8 cellular contexts compared by ENCODE assay signal in genomic region chr7:95396136-95397032, GRCh38. TPM values are rescaled to one million over a fixed set of nuclear protein-coding genes. Genes with fewer than 3 reads are reported as not detected.
DNase-seq lines count a peak whose midpoint lies in the region; ATAC-seq, FAIRE-seq and TF ChIP-seq lines count a peak whose summit lies in the region.

PON3 (minus strand) TSS chr7:95396375; CDS start chr7:95396350, 25 bp downstream.

- no peaks in the 10 kb centered on the region for H3K9me3 ChIP-seq in heart left ventricle
- no peaks in the 10 kb centered on the region for H3K9me3 ChIP-seq in small intestine (ENCODE audit: control insufficient read depth, low read depth)

- 5 to 16% (median 10%) methylated on average over 36 to 68 of the region's 68 CpGs for WGBS in heart left ventricle, 4 donors
- 3 to 8% (median 4%) methylated on average over 65 to 68 of the region's 68 CpGs for WGBS in small intestine, 3 donors

- intact Hi-C loops in heart left ventricle (cut with DNase I) = loop anchor here in 1 of 10 donors (5.0 kb wide), 1 partner anchor 81 kb away; no protein-coding TSS in a partner anchor

- no peak for FAIRE-seq in small intestine (lab: Jason Lieb, UNC)

- no peak for TF ChIP-seq POLR2A in heart left ventricle (IDR thresholded peaks at IDR 0.05)

- H3K36me3 ChIP-seq in ACC112 (ENCODE audit: insufficient read depth, low read length) (no peaks in the 10 kb centered on the region), heart left ventricle (no peaks in the 10 kb centered on the region), small intestine (ENCODE audit: control insufficient read depth in 2 of 2, insufficient read depth in 2 of 2, low read length in 2 of 2) (no peaks in the 10 kb centered on the region)

- H3K4me3 ChIP-seq in ACC112 (ENCODE audit: low read depth, low read length) (peak within 1 kb of the TSS; percentile 68), heart left ventricle (peak within 1 kb of the TSS; percentile 27 to 69 (median 58)), small intestine (ENCODE audit: low read depth in 1 of 2, low read length in 2 of 2) (peak within 1 kb of the TSS; percentile 36 to 56)

- peak within 1 kb of the TSS; percentile 72 for H2AFZ ChIP-seq in ACC112 (ENCODE audit: low read length, unreplicated experiment)

- ATAC-seq in GM21367 (IDR thresholded peaks at IDR 0.05; ENCODE audit: unreplicated experiment) (peak; percentile 54), heart left ventricle (peak in 3 of 4 donors; percentile 36 to 73 (median 46)), HG02885 (IDR thresholded peaks at IDR 0.05; ENCODE audit: poor library complexity, unreplicated experiment) (no peak)

- H3K27ac ChIP-seq in ACC112 (ENCODE audit: low read depth, low read length) (no peak within 1 kb of the TSS), heart left ventricle (peak within 1 kb of the TSS in 1 of 12 donors; percentile 19), small intestine (ENCODE audit: low read depth in 1 of 2, low read length in 1 of 2) (peak within 1 kb of the TSS; percentile 52 to 56)

- TF ChIP-seq CTCF in heart left ventricle (IDR thresholded peaks at IDR 0.05) = peak in 6 of 12 donors; percentile 9 to 43 (median 19)

- H3K27me3 ChIP-seq in ACC112 (ENCODE audit: insufficient read depth, low read length) (peaks cover 11% of the 10 kb centered on the region; the same call in 1 of the 2 replicates), heart left ventricle (peaks cover 0 to 24% (median 6%) of the 10 kb centered on the region in 9 donors), small intestine (ENCODE audit: control insufficient read depth in 2 of 2, insufficient read depth in 2 of 2, low read length in 2 of 2) (no peaks in the 10 kb centered on the region)

- H3K4me1 ChIP-seq in ACC112 (ENCODE audit: control insufficient read depth, insufficient read depth, low read length, unreplicated experiment) (no peaks in the 10 kb centered on the region), heart left ventricle (peaks cover 0 to 14% (median 0%) of the 10 kb centered on the region in 12 donors), small intestine (ENCODE audit: control insufficient read depth in 2 of 2, insufficient read depth in 1 of 2, low read depth in 1 of 2, low read length in 1 of 2) (no peaks in the 10 kb centered on the region)

- DNase-seq in activated CD8-positive, alpha-beta memory T cell treated with anti-CD3 and anti-CD28 coated beads, Interleukin-2, amount 50 U/mL, for 1 hour (ENCODE audit: extremely low read depth) = peak; percentile 1
- DNase-seq in heart left ventricle = peak in 4 of 5 donors; percentile 18 to 41 (median 24)
- peak; percentile 71 for DNase-seq in small intestine
- DNase-seq in NCI-H226 = no peak
- no peak for DNase-seq in nucleus accumbens (lab: John Stamatoyannopoulos, UW)

- no peaks in the 10 kb centered on the region for H3K79me2 ChIP-seq in ACC112 (ENCODE audit: control insufficient read depth, insufficient read depth, low read length, unreplicated experiment)

RNA-seq across cellular contexts. Expression of gene PON3, which starts in this region (rescaled TPM):
- total RNA-seq in heart left ventricle = 1 to 10 TPM in 2 of 9 donors, under 1 TPM in 7; 0.28 to 1.8 (median 0.70) TPM
- polyA plus RNA-seq in heart left ventricle (under 1 TPM; 0.21 to 0.80 TPM), small intestine (1 to 10 TPM; 2.4 to 8.5 (median 4.9) TPM)

Comparison
In these comparisons a context has a peak if more than half of its experiments do, and no peak if none do; other contexts are left out.
1. DNase-seq: peak in activated CD8-positive, alpha-beta memory T cell treated with anti-CD3 and anti-CD28 coated beads, Interleukin-2, amount 50 U/mL, for 1 hour (single experiment), heart left ventricle (4 of 5) and small intestine (single experiment); none in NCI-H226 (single experiment) and nucleus accumbens (0 of 56).
2. Peak in every context shown above with its lines, with median percentiles within 50 percentile points of each other: H3K4me3 ChIP-seq.